ENCODE assay signal across 15 cellular contexts in genomic region chr2:79832540-79833234, GRCh38.
DNase-seq lines count a peak whose midpoint lies in the region; ATAC-seq, FAIRE-seq and TF ChIP-seq lines count a peak whose summit lies in the region.
"Had no signal": no experiment of that assay in that cellular context is flagged by ENCODE, and none has a peak within 500 bp of the region (broad histone marks: within the 10 kb centered on the region; RNA-seq: fewer than 3 reads in every experiment).

No MANE protein-coding gene starts in this region.

- intact Hi-C loops in MCF 10A (cut with micrococcal nuclease): no loop called here

- H3K27ac Mint-ChIP-seq in MCF 10A (ENCODE audit: low read depth, unreplicated experiment): no peak overlapping the region
- H3K27ac Mint-ChIP-seq: activated CD4-positive, alpha-beta memory T cell treated with anti-CD3 and anti-CD28 coated beads for 36 hours; nephron; T-helper 2 cell treated with Interferon-gamma antibody and Interleukin-4, amounts not matched to agents 5 μg/mL and 100 μg/mL, for 36 hours had no signal

- FAIRE-seq in GM19239 (lab: Jason Lieb, UNC): no peak

- peak overlapping the region; percentile 81 for H3K27ac ChIP-seq in angular gyrus (ENCODE audit: low read depth, low read length)

- no peak for ATAC-seq in GM18502 (IDR thresholded peaks at IDR 0.05; ENCODE audit: poor library complexity, unreplicated experiment)
- ATAC-seq: left colon had no signal

- CTCF ChIA-PET in MCF 10A (lab: Yijun Ruan, JAX): interaction anchor here (1.1 kb wide), 1 partner anchor 24 kb away, joined by 3 read pairs; no protein-coding TSS in a partner anchor

- no peak overlapping the region for H3K4me3 ChIP-seq in AG10803 (ENCODE audit: low read length)

- H3K36me3 Mint-ChIP-seq in MCF 10A (ENCODE audit: insufficient read depth, unreplicated experiment): no peaks in the 10 kb centered on the region
- H3K36me3 Mint-ChIP-seq: activated CD4-positive, alpha-beta memory T cell treated with anti-CD3 and anti-CD28 coated beads for 36 hours had no signal

- POLR2A ChIA-PET in MCF 10A (lab: Yijun Ruan, JAX): interaction anchor here (0.6 kb wide), 1 partner anchor 36 kb away, joined by 3 read pairs; no protein-coding TSS in a partner anchor

- DNase-seq in AG10803 (ENCODE audit: low read depth): peak; percentile 38
- DNase-seq in NCI-H1092 (lab: John Stamatoyannopoulos, UW): peak; percentile 12
- DNase-seq in inferior parietal cortex (ENCODE audit: extremely low spot score): peak; percentile 69
- no peak for DNase-seq in MCF 10A (ENCODE audit: unreplicated experiment)
- no peak for DNase-seq in DMS114 treated with DMSO at 0.1 percent for 48 hours (lab: John Stamatoyannopoulos, UW; ENCODE audit: unreplicated experiment)
- DNase-seq in GM19239 (ENCODE audit: insufficient read length, low spot score): no peak
- DNase-seq: activated CD4-positive, alpha-beta memory T cell treated with anti-CD3 and anti-CD28 coated beads for 36 hours; activated naive CD4-positive, alpha-beta T cell; left colon; OCI-M1 had no signal

- no peaks in the 10 kb centered on the region for H3K27me3 Mint-ChIP-seq in MCF 10A (ENCODE audit: insufficient read depth, unreplicated experiment)
- H3K27me3 Mint-ChIP-seq: activated CD4-positive, alpha-beta memory T cell treated with anti-CD3 and anti-CD28 coated beads for 36 hours; central memory CD8-positive, alpha-beta T cell had no signal

- no peaks in the 10 kb centered on the region for H3K9me3 Mint-ChIP-seq in MCF 10A (ENCODE audit: unreplicated experiment)
- H3K9me3 Mint-ChIP-seq: nephron had no signal

- BruUV-seq in MCF 10A (replicated peaks; lab: Mats Ljungman, UMichigan): no TSS peak

- no peak overlapping the region for H3K4me3 Mint-ChIP-seq in MCF 10A (ENCODE audit: unreplicated experiment)
- H3K4me3 Mint-ChIP-seq: activated CD4-positive, alpha-beta memory T cell treated with anti-CD3 and anti-CD28 coated beads for 36 hours; central memory CD8-positive, alpha-beta T cell; nephron; T-helper 2 cell treated with Interferon-gamma antibody and Interleukin-4, amounts not matched to agents 5 μg/mL and 100 μg/mL, for 36 hours had no signal

- TF ChIP-seq CTCF in AG10803 (conservative IDR thresholded peaks at IDR 0.05; ENCODE audit: low read length): no peak
- no peak for TF ChIP-seq CTCF in MCF 10A (IDR thresholded peaks at IDR 0.05; ENCODE audit: unreplicated experiment)

- no peaks in the 10 kb centered on the region for H3K4me1 Mint-ChIP-seq in MCF 10A (ENCODE audit: insufficient read depth, unreplicated experiment)
- H3K4me1 Mint-ChIP-seq: central memory CD8-positive, alpha-beta T cell; nephron had no signal

Comparison
In these comparisons a context has a peak if more than half of its experiments do, and no peak if none do; other contexts are left out.
1. DNase-seq: peak in AG10803 (single experiment), NCI-H1092 (single experiment) and inferior parietal cortex (single experiment); none in MCF 10A (single experiment), DMS114 treated with DMSO at 0.1 percent for 48 hours (single experiment) and GM19239 (single experiment).